1 cellular context compared by ENCODE assay signal in the genomic region with DNA sequence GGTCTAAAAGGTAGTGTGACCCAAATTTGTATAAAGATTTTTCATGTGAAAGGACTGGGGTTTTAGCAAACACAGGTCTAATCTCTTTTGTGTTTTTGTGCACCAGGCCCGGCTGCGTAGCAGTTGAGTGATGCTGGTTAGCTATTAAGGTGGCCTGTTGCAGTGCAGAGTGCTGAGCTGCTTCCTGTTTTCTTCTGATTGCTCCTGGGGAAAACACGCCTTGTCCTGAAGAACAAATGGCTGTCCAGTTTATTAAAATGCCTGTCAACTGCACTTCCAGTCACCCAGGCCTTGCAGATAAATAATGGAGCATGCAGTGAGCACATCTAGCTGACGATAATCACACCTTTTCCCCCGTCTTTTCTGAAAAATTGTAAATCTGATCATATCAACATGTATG.
A peak's percentile ranks its signal among the peaks of the same experiment; 100 is the strongest.
TF ChIP-seq lines count a peak whose summit lies in the region.

No MANE protein-coding gene starts in this region.

TF ChIP-seq in HepG2, 621 proteins besides CTCF, POLR2A, EP300 and RAD21 (continued from another document):
- TF ChIP-seq, protein P1, sequence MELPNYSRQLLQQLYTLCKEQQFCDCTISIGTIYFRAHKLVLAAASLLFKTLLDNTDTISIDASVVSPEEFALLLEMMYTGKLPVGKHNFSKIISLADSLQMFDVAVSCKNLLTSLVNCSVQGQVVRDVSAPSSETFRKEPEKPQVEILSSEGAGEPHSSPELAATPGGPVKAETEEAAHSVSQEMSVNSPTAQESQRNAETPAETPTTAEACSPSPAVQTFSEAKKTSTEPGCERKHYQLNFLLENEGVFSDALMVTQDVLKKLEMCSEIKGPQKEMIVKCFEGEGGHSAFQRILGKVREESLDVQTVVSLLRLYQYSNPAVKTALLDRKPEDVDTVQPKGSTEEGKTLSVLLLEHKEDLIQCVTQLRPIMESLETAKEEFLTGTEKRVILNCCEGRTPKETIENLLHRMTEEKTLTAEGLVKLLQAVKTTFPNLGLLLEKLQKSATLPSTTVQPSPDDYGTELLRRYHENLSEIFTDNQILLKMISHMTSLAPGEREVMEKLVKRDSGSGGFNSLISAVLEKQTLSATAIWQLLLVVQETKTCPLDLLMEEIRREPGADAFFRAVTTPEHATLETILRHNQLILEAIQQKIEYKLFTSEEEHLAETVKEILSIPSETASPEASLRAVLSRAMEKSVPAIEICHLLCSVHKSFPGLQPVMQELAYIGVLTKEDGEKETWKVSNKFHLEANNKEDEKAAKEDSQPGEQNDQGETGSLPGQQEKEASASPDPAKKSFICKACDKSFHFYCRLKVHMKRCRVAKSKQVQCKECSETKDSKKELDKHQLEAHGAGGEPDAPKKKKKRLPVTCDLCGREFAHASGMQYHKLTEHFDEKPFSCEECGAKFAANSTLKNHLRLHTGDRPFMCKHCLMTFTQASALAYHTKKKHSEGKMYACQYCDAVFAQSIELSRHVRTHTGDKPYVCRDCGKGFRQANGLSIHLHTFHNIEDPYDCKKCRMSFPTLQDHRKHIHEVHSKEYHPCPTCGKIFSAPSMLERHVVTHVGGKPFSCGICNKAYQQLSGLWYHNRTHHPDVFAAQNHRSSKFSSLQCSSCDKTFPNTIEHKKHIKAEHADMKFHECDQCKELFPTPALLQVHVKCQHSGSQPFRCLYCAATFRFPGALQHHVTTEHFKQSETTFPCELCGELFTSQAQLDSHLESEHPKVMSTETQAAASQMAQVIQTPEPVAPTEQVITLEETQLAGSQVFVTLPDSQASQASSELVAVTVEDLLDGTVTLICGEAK (IDR thresholded peaks at IDR 0.05): no peak
- TF ChIP-seq, protein P1 (CRISPR knock-in tag; IDR thresholded peaks at IDR 0.05): no peak
- TF ChIP-seq ZNF232 (CRISPR knock-in tag; IDR thresholded peaks at IDR 0.05; ENCODE audit: borderline replicate concordance) (peak; percentile 58; the same call in 1 of the 2 replicates), ZFX (CRISPR knock-in tag; IDR thresholded peaks at IDR 0.05; ENCODE audit: low read depth) (peak; percentile 84), MEIS2 (CRISPR knock-in tag; IDR thresholded peaks at IDR 0.05) (peak; percentile 78), XBP1 (CRISPR knock-in tag; IDR thresholded peaks at IDR 0.05) (peak; percentile 46; the same call in 1 of the 2 replicates), ZNF143 (CRISPR knock-in tag; IDR thresholded peaks at IDR 0.05) (0 out of 2 replicates have a peak, but pooled peaks have one; percentile 19), MXD4 (CRISPR knock-in tag; IDR thresholded peaks at IDR 0.05) (peak; percentile 54; the same call in 1 of the 2 replicates), POGZ (CRISPR knock-in tag; IDR thresholded peaks at IDR 0.05) (peak; percentile 66), PHF8 (CRISPR knock-in tag; IDR thresholded peaks at IDR 0.05) (peak; percentile 62), TARDBP (CRISPR knock-in tag; IDR thresholded peaks at IDR 0.05) (peak; percentile 25; the same call in 1 of the 2 replicates), SATB2 (CRISPR knock-in tag; IDR thresholded peaks at IDR 0.05) (0 out of 2 replicates have a peak, but pooled peaks have one; percentile 29), FOXA3 (CRISPR knock-in tag; IDR thresholded peaks at IDR 0.05) (peak; percentile 48), FOXO1 (CRISPR knock-in tag; IDR thresholded peaks at IDR 0.05) (peak; percentile 73; the same call in 1 of the 2 replicates), DMAP1 (CRISPR knock-in tag; IDR thresholded peaks at IDR 0.05) (0 out of 2 replicates have a peak, but pooled peaks have one; percentile 31), ZSCAN31 (CRISPR knock-in tag; IDR thresholded peaks at IDR 0.05; ENCODE audit: low read depth) (no peak), TOPORS (CRISPR knock-in tag; IDR thresholded peaks at IDR 0.05) (0 out of 2 replicates have a peak, but pooled peaks have one; percentile 13), GATA4 (IDR thresholded peaks at IDR 0.05; ENCODE audit: borderline replicate concordance, low read depth) (peak; percentile 57; the same call in 1 of the 2 replicates), ZMYM4 (CRISPR knock-in tag; IDR thresholded peaks at IDR 0.05) (peak; percentile 85), TP53 (CRISPR knock-in tag; conservative IDR thresholded peaks at IDR 0.05) (0 out of 2 replicates have a peak, but pooled peaks have one; percentile 21)
- TF ChIP-seq, protein P2, sequence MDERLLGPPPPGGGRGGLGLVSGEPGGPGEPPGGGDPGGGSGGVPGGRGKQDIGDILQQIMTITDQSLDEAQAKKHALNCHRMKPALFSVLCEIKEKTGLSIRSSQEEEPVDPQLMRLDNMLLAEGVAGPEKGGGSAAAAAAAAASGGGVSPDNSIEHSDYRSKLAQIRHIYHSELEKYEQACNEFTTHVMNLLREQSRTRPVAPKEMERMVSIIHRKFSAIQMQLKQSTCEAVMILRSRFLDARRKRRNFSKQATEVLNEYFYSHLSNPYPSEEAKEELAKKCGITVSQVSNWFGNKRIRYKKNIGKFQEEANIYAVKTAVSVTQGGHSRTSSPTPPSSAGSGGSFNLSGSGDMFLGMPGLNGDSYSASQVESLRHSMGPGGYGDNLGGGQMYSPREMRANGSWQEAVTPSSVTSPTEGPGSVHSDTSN (CRISPR knock-in tag; IDR thresholded peaks at IDR 0.05): peak; percentile 42; the same call in 1 of the 2 replicates
- TF ChIP-seq, protein P3, sequence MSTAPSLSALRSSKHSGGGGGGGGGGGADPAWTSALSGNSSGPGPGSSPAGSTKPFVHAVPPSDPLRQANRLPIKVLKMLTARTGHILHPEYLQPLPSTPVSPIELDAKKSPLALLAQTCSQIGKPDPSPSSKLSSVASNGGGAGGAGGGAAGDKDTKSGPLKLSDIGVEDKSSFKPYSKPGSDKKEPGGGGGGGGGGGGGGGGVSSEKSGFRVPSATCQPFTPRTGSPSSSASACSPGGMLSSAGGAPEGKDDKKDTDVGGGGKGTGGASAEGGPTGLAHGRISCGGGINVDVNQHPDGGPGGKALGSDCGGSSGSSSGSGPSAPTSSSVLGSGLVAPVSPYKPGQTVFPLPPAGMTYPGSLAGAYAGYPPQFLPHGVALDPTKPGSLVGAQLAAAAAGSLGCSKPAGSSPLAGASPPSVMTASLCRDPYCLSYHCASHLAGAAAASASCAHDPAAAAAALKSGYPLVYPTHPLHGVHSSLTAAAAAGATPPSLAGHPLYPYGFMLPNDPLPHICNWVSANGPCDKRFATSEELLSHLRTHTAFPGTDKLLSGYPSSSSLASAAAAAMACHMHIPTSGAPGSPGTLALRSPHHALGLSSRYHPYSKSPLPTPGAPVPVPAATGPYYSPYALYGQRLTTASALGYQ (CRISPR knock-in tag; IDR thresholded peaks at IDR 0.05): peak; percentile 57; the same call in 1 of the 2 replicates
- TF ChIP-seq, protein P4, sequence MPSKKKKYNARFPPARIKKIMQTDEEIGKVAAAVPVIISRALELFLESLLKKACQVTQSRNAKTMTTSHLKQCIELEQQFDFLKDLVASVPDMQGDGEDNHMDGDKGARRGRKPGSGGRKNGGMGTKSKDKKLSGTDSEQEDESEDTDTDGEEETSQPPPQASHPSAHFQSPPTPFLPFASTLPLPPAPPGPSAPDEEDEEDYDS (CRISPR knock-in tag; IDR thresholded peaks at IDR 0.05): peak; percentile 88
- TF ChIP-seq, protein P5, sequence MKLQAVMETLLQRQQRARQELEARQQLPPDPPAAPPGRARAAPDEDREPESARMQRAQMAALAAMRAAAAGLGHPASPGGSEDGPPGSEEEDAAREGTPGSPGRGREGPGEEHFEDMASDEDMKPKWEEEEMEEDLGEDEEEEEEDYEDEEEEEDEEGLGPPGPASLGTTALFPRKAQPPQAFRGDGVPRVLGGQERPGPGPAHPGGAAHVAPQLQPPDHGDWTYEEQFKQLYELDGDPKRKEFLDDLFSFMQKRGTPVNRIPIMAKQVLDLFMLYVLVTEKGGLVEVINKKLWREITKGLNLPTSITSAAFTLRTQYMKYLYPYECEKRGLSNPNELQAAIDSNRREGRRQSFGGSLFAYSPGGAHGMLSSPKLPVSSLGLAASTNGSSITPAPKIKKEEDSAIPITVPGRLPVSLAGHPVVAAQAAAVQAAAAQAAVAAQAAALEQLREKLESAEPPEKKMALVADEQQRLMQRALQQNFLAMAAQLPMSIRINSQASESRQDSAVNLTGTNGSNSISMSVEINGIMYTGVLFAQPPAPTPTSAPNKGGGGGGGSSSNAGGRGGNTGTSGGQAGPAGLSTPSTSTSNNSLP (IDR thresholded peaks at IDR 0.05; ENCODE audit: low read depth, low read length): peak; percentile 72
